In the genomic region with DNA sequence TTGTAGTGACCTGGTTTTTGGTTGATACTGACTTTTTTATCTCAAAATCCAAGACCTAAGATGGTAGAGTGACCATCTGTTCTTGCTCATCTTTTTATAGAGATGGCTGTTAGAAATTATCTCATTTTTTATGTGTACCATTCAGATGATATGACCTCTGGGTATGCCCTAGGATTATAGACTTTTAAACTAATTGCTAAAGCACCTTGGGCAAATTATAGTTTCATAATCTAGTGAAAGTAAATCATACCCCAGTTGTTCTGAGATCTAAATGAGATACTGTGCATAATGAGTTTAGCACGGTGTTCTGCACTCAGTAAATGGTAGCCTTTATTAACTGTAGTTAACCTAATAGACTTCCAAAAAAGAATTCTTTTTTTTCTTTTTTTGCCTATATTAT, we compare ENCODE assay signal across 26 cellular contexts.
A peak's percentile ranks its signal among the peaks of the same experiment; 100 is the strongest.
DNase-seq lines count a peak whose midpoint lies in the region; ATAC-seq, FAIRE-seq and TF ChIP-seq lines count a peak whose summit lies in the region.
"Had no signal": no experiment of that assay in that cellular context is flagged by ENCODE, and none has a peak within 500 bp of the region (broad histone marks: within the 10 kb centered on the region; RNA-seq: fewer than 3 reads in every experiment).

No MANE protein-coding gene starts in this region.

- H3K9me3 ChIP-seq in psoas muscle (no peaks in the 10 kb centered on the region), adrenal gland (replicated peaks in 1 of 3) (no peaks in the 10 kb centered on the region)
- H3K9me3 ChIP-seq: A549; BLaER1 treated with 17β-estradiol and CSF1 and Interleukin-3, amounts not matched to agents 10 nM and 100 nM; Caco-2 had no signal

- no peak for TF ChIP-seq POLR2A in adrenal gland (IDR thresholded peaks at IDR 0.05)

- no peak overlapping the region for H3K4me3 ChIP-seq in psoas muscle
- no peak overlapping the region for H3K4me3 ChIP-seq in adrenal gland
- H3K4me3 ChIP-seq: A549; BLaER1 treated with 17β-estradiol and CSF1 and Interleukin-3, amounts not matched to agents 10 nM and 100 nM; GM12878 had no signal

- H3K27me3 ChIP-seq in psoas muscle (ENCODE audit: insufficient read depth in 3 of 3, low read length in 2 of 3), result no peaks in the 10 kb centered on the region
- no peaks in the 10 kb centered on the region for H3K27me3 ChIP-seq in adrenal gland
- H3K27me3 ChIP-seq: BLaER1 treated with 17β-estradiol and CSF1 and Interleukin-3, amounts not matched to agents 10 nM and 100 nM had no signal

- FAIRE-seq in D721Med (lab: Jason Lieb, UNC), result peak; percentile 6
- FAIRE-seq: A549, GM12878, GM12892, GM18507 had no signal

- no peak for ATAC-seq in SK-N-SH treated with all-trans-retinoic acid at 6 μM for 48 hours
- no peak for ATAC-seq in psoas muscle
- no peak for ATAC-seq in HG02763 (IDR thresholded peaks at IDR 0.05; ENCODE audit: unreplicated experiment)
- ATAC-seq in GM19324 (IDR thresholded peaks at IDR 0.05; ENCODE audit: low FRiP score, unreplicated experiment), result no peak
- ATAC-seq: A549; CD8-positive, alpha-beta T cell; GM12878 had no signal

- H3K4me1 ChIP-seq in psoas muscle, result peaks cover 15% of the 10 kb centered on the region
- no peaks in the 10 kb centered on the region for H3K4me1 ChIP-seq in adrenal gland (replicated peaks in 1 of 2)
- H3K4me1 ChIP-seq: A549; BLaER1 treated with 17β-estradiol and CSF1 and Interleukin-3, amounts not matched to agents 10 nM and 100 nM; Caco-2 had no signal

- DNase-seq in D721Med (ENCODE audit: insufficient read length, low spot score) (no peak), SK-N-DZ (ENCODE audit: low spot score) (peak; percentile 80), psoas muscle (no peak), adrenal gland (no peak)
- DNase-seq: AML-193; Caco-2; Calu3; CD4-positive, alpha-beta T cell; CD8-positive, alpha-beta T cell; DMS 273 treated with DMSO at 0.1 percent for 48 hours; DMS153; DMS53; DMS79; DND-41; EL; GDM1 had no signal

- H3K27ac ChIP-seq in psoas muscle (peak overlapping the region; percentile 65), adrenal gland (no peak overlapping the region)
- H3K27ac ChIP-seq: 22Rv1; A549; BLaER1 treated with 17β-estradiol and CSF1 and Interleukin-3, amounts not matched to agents 10 nM and 100 nM; C4-2B had no signal

- WGBS in psoas muscle, 3 donors, result 28 to 44% (median 43%) methylated on average over 1 of the region's 1 CpG
- 81 to 97% (median 92%) methylated on average over 1 of the region's 1 CpG for WGBS in adrenal gland, 4 donors

- H3K36me3 ChIP-seq in psoas muscle (ENCODE audit: insufficient read depth in 1 of 2, low read depth in 1 of 2), result peaks cover 0 to 3% of the 10 kb centered on the region in 2 donors
- no peaks in the 10 kb centered on the region for H3K36me3 ChIP-seq in adrenal gland (replicated peaks in 1 of 2)
- H3K36me3 ChIP-seq: BLaER1 treated with 17β-estradiol and CSF1 and Interleukin-3, amounts not matched to agents 10 nM and 100 nM had no signal

- TF ChIP-seq CTCF in D721Med (IDR thresholded peaks at IDR 0.05; ENCODE audit: insufficient read depth, missing control alignments), result no peak
- TF ChIP-seq CTCF in psoas muscle (IDR thresholded peaks at IDR 0.05), result no peak
- no peak for TF ChIP-seq CTCF in adrenal gland (IDR thresholded peaks at IDR 0.05)

- intact Hi-C loops in psoas muscle (cut with DNase I), result no loop called here
- intact Hi-C loops in adrenal gland (cut with DNase I), result no loop called here

TF ChIP-seq in SK-N-SH treated with all-trans-retinoic acid at 6 μM for 48 hours, 23 proteins besides CTCF, POLR2A, EP300 and RAD21:
- TF ChIP-seq ZFP3 (CRISPR knock-in tag; IDR thresholded peaks at IDR 0.05) (no peak), ZNF70 (CRISPR knock-in tag; IDR thresholded peaks at IDR 0.05) (no peak), ZNF8 (CRISPR knock-in tag; IDR thresholded peaks at IDR 0.05) (peak; percentile 57; the same call in 1 of the 2 replicates), BACH2 (CRISPR knock-in tag; IDR thresholded peaks at IDR 0.05; ENCODE audit: borderline replicate concordance) (no peak), TCF4 (CRISPR knock-in tag; IDR thresholded peaks at IDR 0.05; ENCODE audit: borderline replicate concordance) (peak; percentile 83), TOX (CRISPR knock-in tag; IDR thresholded peaks at IDR 0.05; ENCODE audit: borderline replicate concordance) (no peak), ISL1 (CRISPR knock-in tag; IDR thresholded peaks at IDR 0.05) (no peak; the same call in 1 of the 2 replicates), CSDC2 (CRISPR knock-in tag; IDR thresholded peaks at IDR 0.05) (no peak)
- TF ChIP-seq, protein P1, sequence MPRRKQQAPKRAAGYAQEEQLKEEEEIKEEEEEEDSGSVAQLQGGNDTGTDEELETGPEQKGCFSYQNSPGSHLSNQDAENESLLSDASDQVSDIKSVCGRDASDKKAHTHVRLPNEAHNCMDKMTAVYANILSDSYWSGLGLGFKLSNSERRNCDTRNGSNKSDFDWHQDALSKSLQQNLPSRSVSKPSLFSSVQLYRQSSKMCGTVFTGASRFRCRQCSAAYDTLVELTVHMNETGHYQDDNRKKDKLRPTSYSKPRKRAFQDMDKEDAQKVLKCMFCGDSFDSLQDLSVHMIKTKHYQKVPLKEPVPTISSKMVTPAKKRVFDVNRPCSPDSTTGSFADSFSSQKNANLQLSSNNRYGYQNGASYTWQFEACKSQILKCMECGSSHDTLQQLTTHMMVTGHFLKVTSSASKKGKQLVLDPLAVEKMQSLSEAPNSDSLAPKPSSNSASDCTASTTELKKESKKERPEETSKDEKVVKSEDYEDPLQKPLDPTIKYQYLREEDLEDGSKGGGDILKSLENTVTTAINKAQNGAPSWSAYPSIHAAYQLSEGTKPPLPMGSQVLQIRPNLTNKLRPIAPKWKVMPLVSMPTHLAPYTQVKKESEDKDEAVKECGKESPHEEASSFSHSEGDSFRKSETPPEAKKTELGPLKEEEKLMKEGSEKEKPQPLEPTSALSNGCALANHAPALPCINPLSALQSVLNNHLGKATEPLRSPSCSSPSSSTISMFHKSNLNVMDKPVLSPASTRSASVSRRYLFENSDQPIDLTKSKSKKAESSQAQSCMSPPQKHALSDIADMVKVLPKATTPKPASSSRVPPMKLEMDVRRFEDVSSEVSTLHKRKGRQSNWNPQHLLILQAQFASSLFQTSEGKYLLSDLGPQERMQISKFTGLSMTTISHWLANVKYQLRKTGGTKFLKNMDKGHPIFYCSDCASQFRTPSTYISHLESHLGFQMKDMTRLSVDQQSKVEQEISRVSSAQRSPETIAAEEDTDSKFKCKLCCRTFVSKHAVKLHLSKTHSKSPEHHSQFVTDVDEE (CRISPR knock-in tag; IDR thresholded peaks at IDR 0.05), result peak; percentile 73; the same call in 1 of the 2 replicates
- TF ChIP-seq, protein P2, sequence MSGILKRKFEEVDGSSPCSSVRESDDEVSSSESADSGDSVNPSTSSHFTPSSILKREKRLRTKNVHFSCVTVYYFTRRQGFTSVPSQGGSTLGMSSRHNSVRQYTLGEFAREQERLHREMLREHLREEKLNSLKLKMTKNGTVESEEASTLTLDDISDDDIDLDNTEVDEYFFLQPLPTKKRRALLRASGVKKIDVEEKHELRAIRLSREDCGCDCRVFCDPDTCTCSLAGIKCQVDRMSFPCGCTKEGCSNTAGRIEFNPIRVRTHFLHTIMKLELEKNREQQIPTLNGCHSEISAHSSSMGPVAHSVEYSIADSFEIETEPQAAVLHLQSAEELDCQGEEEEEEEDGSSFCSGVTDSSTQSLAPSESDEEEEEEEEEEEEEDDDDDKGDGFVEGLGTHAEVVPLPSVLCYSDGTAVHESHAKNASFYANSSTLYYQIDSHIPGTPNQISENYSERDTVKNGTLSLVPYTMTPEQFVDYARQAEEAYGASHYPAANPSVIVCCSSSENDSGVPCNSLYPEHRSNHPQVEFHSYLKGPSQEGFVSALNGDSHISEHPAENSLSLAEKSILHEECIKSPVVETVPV (CRISPR knock-in tag; IDR thresholded peaks at IDR 0.05), result no peak
- TF ChIP-seq, protein P3, sequence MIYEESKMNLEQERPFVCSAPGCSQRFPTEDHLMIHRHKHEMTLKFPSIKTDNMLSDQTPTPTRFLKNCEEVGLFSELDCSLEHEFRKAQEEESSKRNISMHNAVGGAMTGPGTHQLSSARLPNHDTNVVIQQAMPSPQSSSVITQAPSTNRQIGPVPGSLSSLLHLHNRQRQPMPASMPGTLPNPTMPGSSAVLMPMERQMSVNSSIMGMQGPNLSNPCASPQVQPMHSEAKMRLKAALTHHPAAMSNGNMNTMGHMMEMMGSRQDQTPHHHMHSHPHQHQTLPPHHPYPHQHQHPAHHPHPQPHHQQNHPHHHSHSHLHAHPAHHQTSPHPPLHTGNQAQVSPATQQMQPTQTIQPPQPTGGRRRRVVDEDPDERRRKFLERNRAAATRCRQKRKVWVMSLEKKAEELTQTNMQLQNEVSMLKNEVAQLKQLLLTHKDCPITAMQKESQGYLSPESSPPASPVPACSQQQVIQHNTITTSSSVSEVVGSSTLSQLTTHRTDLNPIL (CRISPR knock-in tag; IDR thresholded peaks at IDR 0.05; ENCODE audit: low read depth), result no peak
- TF ChIP-seq, protein P4, sequence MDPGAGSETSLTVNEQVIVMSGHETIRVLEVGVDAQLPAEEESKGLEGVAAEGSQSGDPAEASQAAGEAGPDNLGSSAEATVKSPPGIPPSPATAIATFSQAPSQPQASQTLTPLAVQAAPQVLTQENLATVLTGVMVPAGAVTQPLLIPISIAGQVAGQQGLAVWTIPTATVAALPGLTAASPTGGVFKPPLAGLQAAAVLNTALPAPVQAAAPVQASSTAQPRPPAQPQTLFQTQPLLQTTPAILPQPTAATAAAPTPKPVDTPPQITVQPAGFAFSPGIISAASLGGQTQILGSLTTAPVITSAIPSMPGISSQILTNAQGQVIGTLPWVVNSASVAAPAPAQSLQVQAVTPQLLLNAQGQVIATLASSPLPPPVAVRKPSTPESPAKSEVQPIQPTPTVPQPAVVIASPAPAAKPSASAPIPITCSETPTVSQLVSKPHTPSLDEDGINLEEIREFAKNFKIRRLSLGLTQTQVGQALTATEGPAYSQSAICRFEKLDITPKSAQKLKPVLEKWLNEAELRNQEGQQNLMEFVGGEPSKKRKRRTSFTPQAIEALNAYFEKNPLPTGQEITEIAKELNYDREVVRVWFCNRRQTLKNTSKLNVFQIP (CRISPR knock-in tag; IDR thresholded peaks at IDR 0.05; ENCODE audit: borderline replicate concordance, low read depth), result no peak
